Comparison of ENCODE assay signal across 8 cellular contexts in the genomic region with DNA sequence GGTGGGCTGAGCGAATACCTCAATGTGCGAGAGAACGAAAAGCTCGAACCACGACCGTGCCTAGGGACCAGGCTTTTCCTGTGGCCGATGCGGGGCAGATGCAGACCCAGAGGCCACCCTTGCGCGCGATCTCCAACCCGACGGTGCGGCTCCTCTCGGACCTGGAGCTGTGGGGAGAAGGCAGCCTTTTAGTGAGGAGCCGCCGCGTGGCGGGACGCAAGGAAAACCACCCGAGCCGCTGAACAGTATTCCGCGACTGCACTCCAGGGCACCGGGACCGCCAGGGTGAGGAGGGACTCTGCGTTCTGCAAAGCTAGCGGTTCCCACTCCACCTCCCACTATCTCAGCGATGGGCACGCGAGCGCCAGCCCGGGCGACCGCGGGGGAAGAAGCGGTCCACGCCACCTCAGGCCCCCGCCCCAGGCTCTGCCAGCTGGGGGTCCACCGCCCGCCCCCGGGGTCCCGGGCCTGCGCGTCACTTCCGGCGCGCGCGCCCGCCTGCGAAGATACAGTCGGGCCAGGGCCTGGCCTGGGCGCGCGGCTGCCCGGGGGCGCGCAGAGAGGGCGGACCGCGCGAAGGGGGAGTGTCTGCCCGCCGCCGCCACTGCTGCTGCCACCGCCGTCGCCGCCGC.
A peak's percentile ranks its signal among the peaks of the same experiment; 100 is the strongest.
DNase-seq lines count a peak whose midpoint lies in the region; ATAC-seq, FAIRE-seq and TF ChIP-seq lines count a peak whose summit lies in the region.

No MANE protein-coding gene starts in this region.

- 2% methylated on average over 13 of the region's 71 CpGs for WGBS in suprapubic skin

- DNase-seq in EH (ENCODE audit: low read depth) (peak; percentile 79), SHP77 treated with DMSO at 0.1 percent for 48 hours (lab: John Stamatoyannopoulos, UW) (peak; percentile 60), frontal cortex (ENCODE audit: low spot score in 2 of 2) (peak; percentile 94 to 96), nucleus accumbens (lab: John Stamatoyannopoulos, UW) (peak in 54 of 56 donors; percentile 39 to 92 (median 80)), suprapubic skin (ENCODE audit: low spot score in 2 of 2) (peak; percentile 70 to 81)
- DNase-seq in activated naive CD4-positive, alpha-beta T cell (lab: John Stamatoyannopoulos, UW), result peak; percentile 26 to 67 (median 36)

- no peaks in the 10 kb centered on the region for H3K27me3 ChIP-seq in suprapubic skin

- TF ChIP-seq CTCF in suprapubic skin (IDR thresholded peaks at IDR 0.05), result no peak

- no peak for TF ChIP-seq EP300 in suprapubic skin (IDR thresholded peaks at IDR 0.05)

- peak; percentile 90 for ATAC-seq in GM21786 (IDR thresholded peaks at IDR 0.05; ENCODE audit: unreplicated experiment)

- H3K27ac ChIP-seq in KOPT-K1 (ENCODE audit: low read depth, low read length, poor library complexity, severe bottlenecking), result peak overlapping the region; percentile 80
- peak overlapping the region; percentile 78 for H3K27ac ChIP-seq in suprapubic skin

- H3K4me3 ChIP-seq in suprapubic skin, result peak overlapping the region; percentile 90

- H3K9me3 ChIP-seq in KOPT-K1 (ENCODE audit: insufficient read depth, low read length, poor library complexity, severe bottlenecking) (no peaks in the 10 kb centered on the region), suprapubic skin (no peaks in the 10 kb centered on the region)

- no peak for FAIRE-seq in frontal cortex (lab: Jason Lieb, UNC)

- H3K4me1 ChIP-seq in suprapubic skin, result peaks cover 18% of the 10 kb centered on the region

- TF ChIP-seq POLR2A in suprapubic skin (IDR thresholded peaks at IDR 0.05), result no peak

- H3K36me3 ChIP-seq in KOPT-K1 (ENCODE audit: insufficient read depth, low read length) (no peaks in the 10 kb centered on the region), suprapubic skin (no peaks in the 10 kb centered on the region)

Comparison
In these comparisons a context has a peak if more than half of its experiments do, and no peak if none do; other contexts are left out.
1. Peak in every context shown above with its lines: DNase-seq, ATAC-seq, H3K4me3 ChIP-seq and H3K27ac ChIP-seq.
2. DNase-seq: peak in every context shown above with its lines; median percentile 95 in frontal cortex; 80 in nucleus accumbens; 79 in EH; 76 in suprapubic skin; 60 in SHP77 treated with DMSO at 0.1 percent for 48 hours; 36 in activated naive CD4-positive, alpha-beta T cell.